10 cellular contexts compared by ENCODE assay signal in the genomic region with DNA sequence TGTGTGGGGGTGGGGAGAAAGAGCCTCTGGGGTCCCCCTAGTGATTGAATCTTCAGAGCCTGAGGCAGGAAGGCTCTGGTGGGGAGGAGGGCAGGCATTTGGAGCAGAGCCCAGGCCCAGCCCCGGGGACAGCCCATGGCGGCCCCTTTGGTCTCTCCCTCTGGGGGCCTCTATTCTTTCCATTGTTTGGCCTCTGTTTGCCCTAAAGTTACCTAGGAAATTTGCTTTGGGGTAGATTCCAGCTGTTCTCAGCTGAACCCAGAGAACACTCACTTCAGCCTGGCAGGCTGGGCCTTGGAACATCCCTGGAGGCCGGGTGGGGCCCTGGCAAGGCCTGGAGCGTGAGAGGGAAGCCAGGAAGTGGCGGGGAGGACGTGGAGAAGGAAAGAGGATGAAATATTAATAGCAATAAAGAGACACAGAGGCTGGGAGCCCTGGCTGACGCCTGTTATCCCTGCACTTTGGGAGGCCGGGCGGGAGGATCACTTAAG. TPM values are rescaled to one million over a fixed set of nuclear protein-coding genes. Genes with fewer than 3 reads are reported as not detected.
DNase-seq lines count a peak whose midpoint lies in the region; TF ChIP-seq lines count a peak whose summit lies in the region.
"Had no signal": no experiment of that assay in that cellular context is flagged by ENCODE, and none has a peak within 500 bp of the region (broad histone marks: within the 10 kb centered on the region; RNA-seq: fewer than 3 reads in every experiment).

No MANE protein-coding gene starts in this region.

- TF ChIP-seq EP300 in esophagus muscularis mucosa (IDR thresholded peaks at IDR 0.05), result no peak

- intact Hi-C loops in esophagus muscularis mucosa (cut with DNase I) (no loop called here), vagina (cut with DNase I) (loop anchor here (2.0 kb wide), 1 partner anchor 23 kb away; a partner anchor contains a TSS)

- H3K27me3 ChIP-seq in esophagus muscularis mucosa (no peaks in the 10 kb centered on the region), vagina (no peaks in the 10 kb centered on the region)

- TF ChIP-seq CTCF in esophagus muscularis mucosa (IDR thresholded peaks at IDR 0.05), result no peak
- TF ChIP-seq CTCF in vagina (IDR thresholded peaks at IDR 0.05), result peak in 1 of 3 experiments; percentile 4

- TF ChIP-seq POLR2A in esophagus muscularis mucosa (IDR thresholded peaks at IDR 0.05; ENCODE audit: low read depth), result no peak
- no peak for TF ChIP-seq POLR2A in vagina (IDR thresholded peaks at IDR 0.05)

- no peak overlapping the region for H3K4me3 ChIP-seq in esophagus muscularis mucosa
- H3K4me3 ChIP-seq in vagina, result no peak overlapping the region

- H3K9me3 ChIP-seq in esophagus muscularis mucosa (no peaks in the 10 kb centered on the region), vagina (no peaks in the 10 kb centered on the region)

- WGBS in esophagus muscularis mucosa, result 23% methylated on average over 7 of the region's 9 CpGs

- H3K27ac ChIP-seq in esophagus muscularis mucosa (replicated peaks in 1 of 4), result peak overlapping the region; percentile 73 to 86 (median 82)
- peak overlapping the region; percentile 83 for H3K27ac ChIP-seq in vagina

- H3K4me1 ChIP-seq in esophagus muscularis mucosa, result peaks cover 18 to 37% (median 28%) of the 10 kb centered on the region in 4 donors
- peaks cover 33% of the 10 kb centered on the region for H3K4me1 ChIP-seq in vagina

- DNase-seq in NCI-H2171 (lab: John Stamatoyannopoulos, UW) (peak; percentile 31), esophagus muscularis mucosa (ENCODE audit: extremely low spot score) (no peak), mucosa of gallbladder (ENCODE audit: low spot score) (peak; percentile 57), vagina (ENCODE audit: extremely low spot score in 2 of 2) (peak in 1 of 2 donors; percentile 94), NCI-H345 (lab: John Stamatoyannopoulos, UW) (no peak), AML-193 (lab: John Stamatoyannopoulos, UW) (no peak)
- DNase-seq in activated CD4-positive, CD25-positive, alpha-beta regulatory T cell (lab: John Stamatoyannopoulos, UW), result no peak
- DNase-seq: activated B cell treated with CpG ODN at 0.5 μM for 24 hours, anterior cingulate cortex, NCI-H446 treated with DMSO at 0.1 percent for 48 hours had no signal

- H3K36me3 ChIP-seq in esophagus muscularis mucosa (no peaks in the 10 kb centered on the region), vagina (no peaks in the 10 kb centered on the region)

RNA-seq across cellular contexts. Expression of a gene that starts 22.9 kb away (rescaled TPM):
- 10 to 100 TPM; 77.7 to 81.8 (median 79.1) TPM for total RNA-seq in esophagus muscularis mucosa
- total RNA-seq in mucosa of gallbladder, result 8.7 TPM
- total RNA-seq in vagina, result 35.6 TPM

Comparison
In these comparisons a context has a peak if more than half of its experiments do, and no peak if none do; other contexts are left out.
1. DNase-seq: peak in NCI-H2171 (single experiment) and mucosa of gallbladder (single experiment); none in esophagus muscularis mucosa (single experiment), NCI-H345 (single experiment), AML-193 (0 of 2) and activated CD4-positive, CD25-positive, alpha-beta regulatory T cell (0 of 4).